27 cellular contexts compared by ENCODE assay signal in the genomic region with DNA sequence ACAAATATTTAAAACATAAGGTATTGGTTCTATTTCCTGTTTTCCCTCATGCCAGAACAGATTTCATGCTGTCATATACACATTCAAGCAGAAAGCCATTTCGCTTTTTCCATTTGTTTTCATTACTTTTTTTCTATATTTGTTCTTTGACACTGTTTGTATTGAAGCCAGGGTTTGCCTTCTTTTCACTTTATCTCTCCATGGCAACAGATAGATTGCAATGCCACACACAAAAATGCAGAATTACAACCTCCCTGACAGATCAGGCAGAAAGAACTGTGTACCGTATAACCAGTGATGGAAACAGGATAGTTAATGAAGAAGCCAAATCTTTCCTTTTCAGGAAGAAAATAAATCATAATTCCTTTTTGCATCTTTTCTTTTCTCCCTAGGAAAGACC.
"Had no signal": no experiment of that assay in that cellular context is flagged by ENCODE, and none has a peak within 500 bp of the region (broad histone marks: within the 10 kb centered on the region; RNA-seq: fewer than 3 reads in every experiment).

No MANE protein-coding gene starts in this region.

- H3K4me1 Mint-ChIP-seq: activated T-helper 17 cell treated with anti-CD3 and anti-CD28 coated beads, Interleukin-2, amount 50 U/mL, for 72 hours; central memory CD8-positive, alpha-beta T cell had no signal

- H3K27me3 Mint-ChIP-seq: activated CD8-positive, alpha-beta T cell treated with anti-CD3 and anti-CD28 coated beads for 36 hours; activated naive CD8-positive, alpha-beta T cell treated with anti-CD3 and anti-CD28 coated beads for 36 hours had no signal

- H3K27ac Mint-ChIP-seq: activated CD8-positive, alpha-beta T cell treated with anti-CD3 and anti-CD28 coated beads for 36 hours; activated naive CD8-positive, alpha-beta T cell treated with anti-CD3 and anti-CD28 coated beads for 36 hours; activated T-cell treated with anti-CD3 and anti-CD28 coated beads, Interleukin-2, amount 50 U/mL, for 72 hours; activated T-helper 17 cell treated with anti-CD3 and anti-CD28 coated beads, Interleukin-2, amount 50 U/mL, for 72 hours had no signal

- DNase-seq: activated CD4-positive, alpha-beta T cell treated with anti-CD3 and anti-CD28 coated beads for 1 hour; activated CD4-positive, alpha-beta T cell treated with anti-CD3 and anti-CD28 coated beads for 48 hours; activated CD4-positive, alpha-beta T cell treated with anti-CD3 and anti-CD28 coated beads, Interleukin-2, amount 50 U/mL, for 4 hours; activated CD4-positive, CD25-positive, alpha-beta regulatory T cell; activated CD8-positive, alpha-beta T cell treated with anti-CD3 and anti-CD28 coated beads for 36 hours; activated effector memory CD4-positive, alpha-beta T cell treated with anti-CD3 and anti-CD28 coated beads, Interleukin-2, amount 50 U/mL, for 16 hours; activated naive CD4-positive, alpha-beta T cell; activated naive CD4-positive, alpha-beta T cell treated with anti-CD3 and anti-CD28 coated beads, Interleukin-2, amount 50 U/mL, for 16 hours; activated naive CD8-positive, alpha-beta T cell treated with anti-CD3 and anti-CD28 coated beads for 36 hours; activated T-cell treated with anti-CD3 and anti-CD28 coated beads, Interleukin-2, amount 50 U/mL, for 1 hour; activated T-cell treated with anti-CD3 and anti-CD28 coated beads, Interleukin-2, amount 50 U/mL, for 72 hours; amniotic stem cell; aorta; NCI-H1105; NCI-H1417 treated with DMSO at 0.1 percent for 48 hours; NCI-H1694 treated with DMSO at 0.1 percent for 48 hours; NCI-H2029; NCI-H2107; NCI-H2171; NCI-H510A treated with DMSO at 0.1 percent for 48 hours; NCI-H526 treated with DMSO at 0.1 percent for 48 hours; OCI-M1; Right ventricle myocardium superior; T1000; WERI-Rb-1 had no signal

- H3K9me3 Mint-ChIP-seq: activated CD8-positive, alpha-beta T cell treated with anti-CD3 and anti-CD28 coated beads for 36 hours; activated naive CD8-positive, alpha-beta T cell treated with anti-CD3 and anti-CD28 coated beads for 36 hours; activated T-cell treated with anti-CD3 and anti-CD28 coated beads, Interleukin-2, amount 50 U/mL, for 72 hours; activated T-helper 17 cell treated with anti-CD3 and anti-CD28 coated beads, Interleukin-2, amount 50 U/mL, for 72 hours; central memory CD8-positive, alpha-beta T cell had no signal

- H3K36me3 Mint-ChIP-seq: activated naive CD8-positive, alpha-beta T cell treated with anti-CD3 and anti-CD28 coated beads for 36 hours had no signal

- H3K4me3 Mint-ChIP-seq: activated CD8-positive, alpha-beta T cell treated with anti-CD3 and anti-CD28 coated beads for 36 hours; activated naive CD8-positive, alpha-beta T cell treated with anti-CD3 and anti-CD28 coated beads for 36 hours; activated T-cell treated with anti-CD3 and anti-CD28 coated beads, Interleukin-2, amount 50 U/mL, for 72 hours; activated T-helper 17 cell treated with anti-CD3 and anti-CD28 coated beads, Interleukin-2, amount 50 U/mL, for 72 hours; central memory CD8-positive, alpha-beta T cell had no signal
